8 cellular contexts compared by ENCODE assay signal in genomic region chr15:40405501-40406381, GRCh38. TPM values are rescaled to one million over a fixed set of nuclear protein-coding genes. Genes with fewer than 3 reads are reported as not detected.
A peak's percentile ranks its signal among the peaks of the same experiment; 100 is the strongest.
DNase-seq lines count a peak whose midpoint lies in the region; ATAC-seq and TF ChIP-seq lines count a peak whose summit lies in the region.

IVD (plus strand) TSS chr15:40405795; CDS start chr15:40405828, 33 bp downstream.

- H3K79me1 ChIP-seq in H9 (ENCODE audit: insufficient read depth, low read depth, low read length, poor library complexity, severe bottlenecking): peaks cover 7% of the 10 kb centered on the region

- H3K23me2 ChIP-seq in H9 (ENCODE audit: insufficient read length, low read depth, low read length, poor library complexity, severe bottlenecking): peaks cover 6% of the 10 kb centered on the region

- H3K27ac ChIP-seq in H9 (ENCODE audit: insufficient read length, low read depth, low read length): no peak within 1 kb of the TSS
- H3K27ac ChIP-seq in MM.1S (ENCODE audit: low read length): peak within 1 kb of the TSS; percentile 36; the same call in 1 of the 2 replicates

- TF ChIP-seq CTCF in H9 (conservative IDR thresholded peaks at IDR 0.05): no peak
- TF ChIP-seq CTCF in MM.1S (IDR thresholded peaks at IDR 0.05; ENCODE audit: low read length): no peak
- no peak for TF ChIP-seq CTCF in nephron progenitor cell (IDR thresholded peaks at IDR 0.05)

- no peak within 1 kb of the TSS for H2BK20ac ChIP-seq in H9 (ENCODE audit: low read depth, low read length, poor library complexity, severe bottlenecking)

- H2BK15ac ChIP-seq in H9 (ENCODE audit: low read depth, low read length): no peak within 1 kb of the TSS

- H3K9ac ChIP-seq in H9 (ENCODE audit: extremely low read depth, insufficient read length, low read length): peak within 1 kb of the TSS; percentile 79
- H3K9ac ChIP-seq in MM.1S (ENCODE audit: low read length): peak within 1 kb of the TSS; percentile 79

- peaks cover 4% of the 10 kb centered on the region for H3K36me3 ChIP-seq in MM.1S (replicated peaks; ENCODE audit: insufficient read depth, low read length)

- H3K27me3 ChIP-seq in H9 (ENCODE audit: insufficient read depth, low read length) (no peaks in the 10 kb centered on the region), MM.1S (replicated peaks; ENCODE audit: insufficient read depth, low read length) (no peaks in the 10 kb centered on the region)

- no peak within 1 kb of the TSS for H2AK5ac ChIP-seq in H9 (ENCODE audit: insufficient read length, low read length)

- no peak within 1 kb of the TSS for H3K56ac ChIP-seq in H9 (ENCODE audit: insufficient read length, low read depth, low read length)

- H3K9me3 Mint-ChIP-seq in H9: no peaks in the 10 kb centered on the region
- no peaks in the 10 kb centered on the region for H3K9me3 Mint-ChIP-seq in nephron progenitor cell
- no peaks in the 10 kb centered on the region for H3K9me3 Mint-ChIP-seq in stimulated activated naive CD8-positive, alpha-beta T cell treated with anti-CD3 and anti-CD28 coated beads, Interleukin-15, amount 100 ng/mL, for 72 hours

- H3K9me3 ChIP-seq in H9 (ENCODE audit: control insufficient read depth, low read depth, low read length): no peaks in the 10 kb centered on the region
- H3K9me3 ChIP-seq in MM.1S (replicated peaks; ENCODE audit: insufficient read depth, low read length): no peaks in the 10 kb centered on the region

- no peak within 1 kb of the TSS for H3T11ph ChIP-seq in H9 (ENCODE audit: low read length)

- no peak within 1 kb of the TSS for H4K8ac ChIP-seq in H9 (replicated peaks; ENCODE audit: insufficient read length, low read depth, low read length)

- H3K14ac ChIP-seq in H9 (ENCODE audit: insufficient read depth, low read length): peak within 1 kb of the TSS; percentile 70; the same call in 1 of the 2 replicates

- peak within 1 kb of the TSS; percentile 85 to 93 for H3K4me3 Mint-ChIP-seq in H9
- H3K4me3 Mint-ChIP-seq in nephron progenitor cell: peak within 1 kb of the TSS; percentile 88
- peak within 1 kb of the TSS; percentile 89 to 92 for H3K4me3 Mint-ChIP-seq in stimulated activated naive CD8-positive, alpha-beta T cell treated with anti-CD3 and anti-CD28 coated beads, Interleukin-15, amount 100 ng/mL, for 72 hours

- H4K20me1 ChIP-seq in H9 (ENCODE audit: control insufficient read depth, insufficient read depth, insufficient read length) (no peaks in the 10 kb centered on the region), MM.1S (ENCODE audit: insufficient read depth, low read length) (no peaks in the 10 kb centered on the region)

- no peak within 1 kb of the TSS for H3K4ac ChIP-seq in H9 (ENCODE audit: low read depth, low read length)

- no CpG with 5 or more reads among the region's 54 CpGs for WGBS in H9 (ENCODE audit: extremely low coverage, insufficient read length, low lambda C conversion rate)

- H3K27ac Mint-ChIP-seq in H9: peak within 1 kb of the TSS; percentile 90 to 97 (median 95); a peak in 6 of 7 replicates
- peak within 1 kb of the TSS; percentile 68 for H3K27ac Mint-ChIP-seq in nephron progenitor cell
- H3K27ac Mint-ChIP-seq in stimulated activated naive CD8-positive, alpha-beta T cell treated with anti-CD3 and anti-CD28 coated beads, Interleukin-15, amount 100 ng/mL, for 72 hours: peak within 1 kb of the TSS; percentile 95 to 97

- no peaks in the 10 kb centered on the region for H3K9me2 ChIP-seq in MM.1S (replicated peaks; ENCODE audit: insufficient read depth, low read length)

- H4K91ac ChIP-seq in H9 (ENCODE audit: insufficient read length, low read depth, low read length): no peak within 1 kb of the TSS

- peaks cover 22 to 36% (median 30%) of the 10 kb centered on the region in 3 experiments; a peak in 6 of 7 replicates for H3K36me3 Mint-ChIP-seq in H9 (ENCODE audit: insufficient read depth in 1 of 3, low read depth in 3 of 3)
- H3K36me3 Mint-ChIP-seq in nephron progenitor cell (ENCODE audit: low read depth): peaks cover 19% of the 10 kb centered on the region

- no peak within 1 kb of the TSS for H4K5ac ChIP-seq in H9 (ENCODE audit: insufficient read length, low read depth, low read length)

- H2BK12ac ChIP-seq in H9 (ENCODE audit: insufficient read length, low read depth, low read length): no peak within 1 kb of the TSS

- peaks cover 17 to 22% of the 10 kb centered on the region in 2 experiments for H3K4me1 Mint-ChIP-seq in H9
- peaks cover 34% of the 10 kb centered on the region for H3K4me1 Mint-ChIP-seq in nephron progenitor cell
- H3K4me1 Mint-ChIP-seq in stimulated activated naive CD8-positive, alpha-beta T cell treated with anti-CD3 and anti-CD28 coated beads, Interleukin-15, amount 100 ng/mL, for 72 hours: peaks cover 68% of the 10 kb centered on the region

- no peak within 1 kb of the TSS for H2BK120ac ChIP-seq in H9 (ENCODE audit: low read depth, low read length, poor library complexity, severe bottlenecking)

- H3K4me1 ChIP-seq in H9 (ENCODE audit: insufficient read depth, low read length): no peaks in the 10 kb centered on the region; the same call in 1 of the 2 replicates
- peaks cover 36% of the 10 kb centered on the region for H3K4me1 ChIP-seq in MM.1S (ENCODE audit: low read length)

- H2AFZ ChIP-seq in H9 (ENCODE audit: low read length) (peak within 1 kb of the TSS; percentile 65), MM.1S (ENCODE audit: low read length) (peak within 1 kb of the TSS; percentile 87)

- no peaks in the 10 kb centered on the region for H3K27me3 Mint-ChIP-seq in H9 (ENCODE audit: low read depth)
- peaks cover 6% of the 10 kb centered on the region for H3K27me3 Mint-ChIP-seq in nephron progenitor cell (ENCODE audit: low read depth, poor library complexity)
- no peaks in the 10 kb centered on the region for H3K27me3 Mint-ChIP-seq in stimulated activated naive CD8-positive, alpha-beta T cell treated with anti-CD3 and anti-CD28 coated beads, Interleukin-15, amount 100 ng/mL, for 72 hours

- ATAC-seq in stimulated activated naive CD8-positive, alpha-beta T cell treated with anti-CD3 and anti-CD28 coated beads, Interleukin-15, amount 100 ng/mL, for 72 hours: peak; percentile 97

- DNase-seq in ELF-1 (ENCODE audit: low read depth, low spot score) (peak; percentile 97), H9 (peak; percentile 97), MM.1S (peak; percentile 92), SIG-M5 (lab: John Stamatoyannopoulos, UW) (peak; percentile 79), activated gamma-delta T cell (lab: John Stamatoyannopoulos, UW) (peak; percentile 82), fibroblast of the conjunctiva (ENCODE audit: low read depth) (peak; percentile 94), nephron progenitor cell (peak; percentile 93)
- DNase-seq in stimulated activated naive CD8-positive, alpha-beta T cell treated with anti-CD3 and anti-CD28 coated beads, Interleukin-15, amount 100 ng/mL, for 72 hours: peak; percentile 93

- H3K18ac ChIP-seq in H9 (ENCODE audit: insufficient read length, low read depth, low read length): peak within 1 kb of the TSS; percentile 43

- H3K23ac ChIP-seq in H9 (ENCODE audit: insufficient read length, low read depth, low read length): no peak within 1 kb of the TSS

- peaks cover 3% of the 10 kb centered on the region; the same call in 1 of the 2 replicates for H3K79me2 ChIP-seq in H9 (ENCODE audit: insufficient read depth, low read length)
- peaks cover 30% of the 10 kb centered on the region for H3K79me2 ChIP-seq in MM.1S (ENCODE audit: low read length)

- peak within 1 kb of the TSS; percentile 89 for H3K4me3 ChIP-seq in MM.1S (ENCODE audit: low read length)

- H3K4me2 ChIP-seq in H9 (ENCODE audit: insufficient read depth, insufficient read length, low read length) (peak within 1 kb of the TSS; percentile 66), MM.1S (ENCODE audit: low read depth, low read length) (peak within 1 kb of the TSS; percentile 93)

- peaks cover 27% of the 10 kb centered on the region for H3F3A ChIP-seq in MM.1S (ENCODE audit: insufficient read depth, low read length)

- no peak within 1 kb of the TSS for H2BK5ac ChIP-seq in H9 (ENCODE audit: insufficient read length, low read length)

RNA-seq across cellular contexts. Expression of gene IVD, which starts in this region (rescaled TPM):
- 86.7 and 93.1 TPM in 2 replicates for total RNA-seq in H9 (2021)
